Comparison of ENCODE assay signal across 29 cellular contexts in genomic region chr1:71862756-71863155, GRCh38.
"Had no signal": no experiment of that assay in that cellular context is flagged by ENCODE, and none has a peak within 500 bp of the region (broad histone marks: within the 10 kb centered on the region; RNA-seq: fewer than 3 reads in every experiment).

No MANE protein-coding gene starts in this region.

- H3K36me3 Mint-ChIP-seq: stimulated activated effector memory CD8-positive, alpha-beta T cell treated with anti-CD3 and anti-CD28 coated beads, Interleukin-12 subunit alpha, Interleukin-12 subunit beta, amount 100 ng/mL, for 72 hours; stimulated activated memory B cell treated with anti-CD40 and anti-IgM and Interleukin-4, amounts not matched to agents 10 μg/mL and 1 μg/mL and 100 μg/mL, for 72 hours; stimulated activated naive B cell treated with anti-CD40 and anti-IgM and Interleukin-4, amounts not matched to agents 10 μg/mL and 1 μg/mL and 100 μg/mL, for 72 hours; type B pancreatic cell had no signal

- H3K27ac ChIP-seq: stomach, suprapubic skin, testis, thoracic aorta, thyroid gland, tibial artery, tibial nerve, transverse colon, upper lobe of left lung, upper lobe of right lung, uterus, vagina had no signal

- H3K4me3 Mint-ChIP-seq: stimulated activated effector memory CD8-positive, alpha-beta T cell treated with anti-CD3 and anti-CD28 coated beads, Interleukin-12 subunit alpha, Interleukin-12 subunit beta, amount 100 ng/mL, for 72 hours; stimulated activated memory B cell treated with anti-CD40 and anti-IgM and Interleukin-4, amounts not matched to agents 10 μg/mL and 1 μg/mL and 100 μg/mL, for 72 hours; stimulated activated naive B cell treated with anti-CD40 and anti-IgM and Interleukin-4, amounts not matched to agents 10 μg/mL and 1 μg/mL and 100 μg/mL, for 72 hours; stimulated activated naive CD8-positive, alpha-beta T cell treated with anti-CD3 and anti-CD28 coated beads, Interleukin-15, amount 100 ng/mL, for 72 hours; stimulated activated naive CD8-positive, alpha-beta T cell treated with anti-CD3 and anti-CD28 coated beads, Interleukin-15, Interleukin-2, amounts not matched to agents 100 ng/mL and 50 ng/mL, for 24 hours; type B pancreatic cell had no signal

- H3K9me3 Mint-ChIP-seq: stimulated activated naive CD8-positive, alpha-beta T cell treated with anti-CD3 and anti-CD28 coated beads, Interleukin-15, amount 100 ng/mL, for 72 hours had no signal

- H3K27me3 Mint-ChIP-seq: stimulated activated memory B cell treated with anti-CD40 and anti-IgM and Interleukin-4, amounts not matched to agents 10 μg/mL and 1 μg/mL and 100 μg/mL, for 72 hours; stimulated activated naive B cell treated with anti-CD40 and anti-IgM and Interleukin-4, amounts not matched to agents 10 μg/mL and 1 μg/mL and 100 μg/mL, for 72 hours; stimulated activated naive CD8-positive, alpha-beta T cell treated with anti-CD3 and anti-CD28 coated beads, Interleukin-15, amount 100 ng/mL, for 72 hours; stimulated activated naive CD8-positive, alpha-beta T cell treated with anti-CD3 and anti-CD28 coated beads, Interleukin-15, Interleukin-2, amounts not matched to agents 100 ng/mL and 50 ng/mL, for 24 hours; type B pancreatic cell had no signal

- H3K4me1 Mint-ChIP-seq: stimulated activated effector memory CD8-positive, alpha-beta T cell treated with anti-CD3 and anti-CD28 coated beads, Interleukin-12 subunit alpha, Interleukin-12 subunit beta, amount 100 ng/mL, for 72 hours; stimulated activated memory B cell treated with anti-CD40 and anti-IgM and Interleukin-4, amounts not matched to agents 10 μg/mL and 1 μg/mL and 100 μg/mL, for 72 hours; stimulated activated naive B cell treated with anti-CD40 and anti-IgM and Interleukin-4, amounts not matched to agents 10 μg/mL and 1 μg/mL and 100 μg/mL, for 72 hours; stimulated activated naive CD8-positive, alpha-beta T cell treated with anti-CD3 and anti-CD28 coated beads, Interleukin-15, amount 100 ng/mL, for 72 hours had no signal

- H3K9me3 ChIP-seq: stomach, suprapubic skin, testis, thoracic aorta, thyroid gland, tibial artery, tibial nerve, transverse colon, upper lobe of left lung, upper lobe of right lung, uterus, vagina had no signal

- FAIRE-seq: urothelium cell line had no signal

- H3K4me1 ChIP-seq: stomach, testis, thyroid gland, tibial artery, transverse colon, upper lobe of left lung, upper lobe of right lung, uterus, vagina had no signal

- H3K36me3 ChIP-seq: stomach, suprapubic skin, thoracic aorta, thyroid gland, tibial artery, tibial nerve, transverse colon, upper lobe of left lung, upper lobe of right lung, uterus, vagina had no signal

- H3K27me3 ChIP-seq: stomach, suprapubic skin, testis, thyroid gland, tibial artery, tibial nerve, transverse colon, upper lobe of left lung, upper lobe of right lung, uterus, vagina had no signal

- H3K27ac Mint-ChIP-seq: stimulated activated effector memory CD8-positive, alpha-beta T cell treated with anti-CD3 and anti-CD28 coated beads, Interleukin-12 subunit alpha, Interleukin-12 subunit beta, amount 100 ng/mL, for 72 hours; stimulated activated memory B cell treated with anti-CD40 and anti-IgM and Interleukin-4, amounts not matched to agents 10 μg/mL and 1 μg/mL and 100 μg/mL, for 72 hours; stimulated activated naive B cell treated with anti-CD40 and anti-IgM and Interleukin-4, amounts not matched to agents 10 μg/mL and 1 μg/mL and 100 μg/mL, for 72 hours; stimulated activated naive CD8-positive, alpha-beta T cell treated with anti-CD3 and anti-CD28 coated beads, Interleukin-15, amount 100 ng/mL, for 72 hours; stimulated activated naive CD8-positive, alpha-beta T cell treated with anti-CD3 and anti-CD28 coated beads, Interleukin-15, Interleukin-2, amounts not matched to agents 100 ng/mL and 50 ng/mL, for 24 hours; type B pancreatic cell had no signal

- DNase-seq: stimulated activated CD4-positive, alpha-beta T cell treated with anti-CD3 and anti-CD28 coated beads, Interleukin-2, amount 100 ng/mL, for 48 hours; stimulated activated CD4-positive, alpha-beta T cell treated with anti-CD3 and anti-CD28 coated beads, Interleukin-4, amount 100 ng/mL, for 1 hour; stimulated activated CD4-positive, alpha-beta T cell treated with anti-CD3 and anti-CD28 coated beads, Interleukin-4, amount 100 ng/mL, for 24 hours; stimulated activated CD4-positive, alpha-beta T cell treated with anti-CD3 and anti-CD28 coated beads, Interleukin-4, amount 100 ng/mL, for 4 hours; stimulated activated CD8-positive, alpha-beta memory T cell treated with anti-CD3 and anti-CD28 coated beads, Interleukin-4, amount 100 ng/mL, for 48 hours; stimulated activated naive B cell treated with anti-CD40 and anti-IgM and Interleukin-4, amounts not matched to agents 10 μg/mL and 1 μg/mL and 100 μg/mL, for 72 hours; stimulated activated naive CD4-positive, alpha-beta T cell; stimulated activated naive CD4-positive, alpha-beta T cell treated with Interleukin-2 at 50 U/mL for 16 hours; stimulated activated naive CD8-positive, alpha-beta T cell treated with anti-CD3 and anti-CD28 coated beads, Interleukin-15, amount 100 ng/mL, for 72 hours; stimulated activated naive CD8-positive, alpha-beta T cell treated with anti-CD3 and anti-CD28 coated beads, Interleukin-15, Interleukin-2, amounts not matched to agents 100 U/mL and 50 U/mL, for 24 hours; stomach; substantia nigra; testis; thyroid gland; tibial artery; transverse colon; trophoblast cell; upper lobe of left lung; upper lobe of right lung; uterus had no signal

- H3K4me3 ChIP-seq: stomach, suprapubic skin, testis, thoracic aorta, thyroid gland, tibial artery, tibial nerve, transverse colon, upper lobe of left lung, upper lobe of right lung, uterus, vagina had no signal

- ATAC-seq: stimulated activated effector memory CD8-positive, alpha-beta T cell treated with anti-CD3 and anti-CD28 coated beads, Interleukin-12 subunit alpha, Interleukin-12 subunit beta, amount 100 ng/mL, for 72 hours; stimulated activated memory B cell treated with anti-CD40 and anti-IgM and Interleukin-4, amounts not matched to agents 10 μg/mL and 1 μg/mL and 100 μg/mL, for 72 hours; stimulated activated naive B cell treated with anti-CD40 and anti-IgM and Interleukin-4, amounts not matched to agents 10 μg/mL and 1 μg/mL and 100 μg/mL, for 72 hours; stimulated activated naive CD8-positive, alpha-beta T cell treated with anti-CD3 and anti-CD28 coated beads, Interleukin-15, amount 100 ng/mL, for 72 hours; stimulated activated naive CD8-positive, alpha-beta T cell treated with anti-CD3 and anti-CD28 coated beads, Interleukin-15, Interleukin-2, amounts not matched to agents 100 U/mL and 50 U/mL, for 24 hours; upper lobe of right lung had no signal
